In the genomic region with DNA sequence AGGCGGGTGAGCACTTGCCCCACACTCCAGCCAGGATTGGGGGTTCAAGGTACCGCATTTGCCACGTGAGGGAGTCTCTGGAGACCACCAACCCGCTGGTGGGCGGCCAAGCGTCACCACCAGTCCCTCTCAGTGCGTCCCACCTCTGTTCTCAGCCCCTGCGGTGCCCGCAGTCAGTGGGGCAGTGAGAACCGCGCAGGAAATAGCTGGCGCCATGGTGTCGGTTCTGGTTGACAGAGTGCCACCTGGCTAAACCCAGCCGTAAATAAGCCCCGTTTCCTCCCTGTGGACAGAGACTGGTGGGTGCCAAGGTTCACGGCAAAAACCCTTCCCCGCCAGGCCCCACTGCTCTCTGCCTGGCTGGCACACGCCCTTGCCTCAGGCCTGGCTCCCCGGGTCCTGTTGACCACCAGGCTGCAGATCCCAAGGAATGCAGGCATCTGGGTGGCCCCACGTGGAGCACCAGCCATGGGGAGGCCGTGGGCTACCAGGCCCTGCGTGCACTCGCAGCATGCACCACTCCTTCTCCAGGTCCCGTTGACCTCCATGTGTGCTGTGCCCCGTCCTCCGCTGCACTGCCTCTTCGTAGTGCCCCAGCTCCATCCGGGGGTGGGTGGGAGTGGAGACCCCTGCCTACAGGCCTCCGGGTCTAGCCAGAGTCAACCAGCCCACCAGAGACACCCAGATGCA, we compare ENCODE assay signal across 18 cellular contexts.
DNase-seq lines count a peak whose midpoint lies in the region; ATAC-seq and TF ChIP-seq lines count a peak whose summit lies in the region.
"Had no signal": no experiment of that assay in that cellular context is flagged by ENCODE, and none has a peak within 500 bp of the region (broad histone marks: within the 10 kb centered on the region; RNA-seq: fewer than 3 reads in every experiment).

No MANE protein-coding gene starts in this region.

- peaks cover 61 to 100% (median 100%) of the 10 kb centered on the region in 10 experiments for H3K4me1 ChIP-seq in BLaER1 treated with 17β-estradiol and CSF1 and Interleukin-3, amounts not matched to agents 10 nM and 100 nM
- H3K4me1 ChIP-seq: SJSA1, upper lobe of right lung had no signal

- H3K9me3 ChIP-seq in BLaER1 treated with 17β-estradiol and CSF1 and Interleukin-3, amounts not matched to agents 10 nM and 100 nM (replicated peaks in 1 of 11) = no peaks in the 10 kb centered on the region
- H3K9me3 ChIP-seq: SJSA1, upper lobe of right lung had no signal

- H3K9ac ChIP-seq in BLaER1 treated with 17β-estradiol and CSF1 and Interleukin-3, amounts not matched to agents 10 nM and 100 nM = peak overlapping the region in 8 of 11 experiments; percentile 4 to 72 (median 56); a peak in 14 of 22 replicates
- H3K9ac ChIP-seq: parathyroid adenoma had no signal

- no peak overlapping the region for H3K4me3 Mint-ChIP-seq in glutamatergic neuron (ENCODE audit: unreplicated experiment)
- H3K4me3 Mint-ChIP-seq: brain, endodermal cell had no signal

- no peaks in the 10 kb centered on the region for H3K36me3 Mint-ChIP-seq in glutamatergic neuron (ENCODE audit: unreplicated experiment)
- H3K36me3 Mint-ChIP-seq: brain had no signal

- peak overlapping the region in 9 of 11 experiments; percentile 19 to 79 (median 67); a peak in 17 of 22 replicates for H3K27ac ChIP-seq in BLaER1 treated with 17β-estradiol and CSF1 and Interleukin-3, amounts not matched to agents 10 nM and 100 nM
- H3K27ac ChIP-seq: parathyroid adenoma, SJSA1, upper lobe of right lung had no signal

- H3K4me1 Mint-ChIP-seq in glutamatergic neuron (ENCODE audit: low read depth, unreplicated experiment) = no peaks in the 10 kb centered on the region

- peaks cover 0 to 78% (median 23%) of the 10 kb centered on the region in 11 experiments; a peak in 14 of 22 replicates for H4K20me1 ChIP-seq in BLaER1 treated with 17β-estradiol and CSF1 and Interleukin-3, amounts not matched to agents 10 nM and 100 nM

- peaks cover 4% of the 10 kb centered on the region for H3K27me3 Mint-ChIP-seq in glutamatergic neuron (ENCODE audit: unreplicated experiment)
- H3K27me3 Mint-ChIP-seq: brain had no signal

- peak overlapping the region in 5 of 10 experiments; percentile 3 to 40 (median 27); a peak in 5 of 20 replicates for H3K4me3 ChIP-seq in BLaER1 treated with 17β-estradiol and CSF1 and Interleukin-3, amounts not matched to agents 10 nM and 100 nM
- H3K4me3 ChIP-seq: SJSA1, upper lobe of right lung had no signal

- no peak for TF ChIP-seq CTCF in glutamatergic neuron (IDR thresholded peaks at IDR 0.05; ENCODE audit: partially characterized antibody, unreplicated experiment)

- DNase-seq in glutamatergic neuron (peak; percentile 12), NCI-H2171 treated with DMSO at 0.1 percent for 48 hours (lab: John Stamatoyannopoulos, UW) (no peak), CD1c-positive myeloid dendritic cell (ENCODE audit: extremely low spot score) (no peak)
- DNase-seq in activated CD8-positive, alpha-beta memory T cell treated with anti-CD3 and anti-CD28 coated beads, Interleukin-2, amount 50 U/mL, for 48 hours = no peak
- DNase-seq: activated naive CD4-positive, alpha-beta T cell; DMS79 treated with DMSO at 0.1 percent for 48 hours; endodermal cell; midbrain; NCI-H187 treated with DMSO at 0.1 percent for 48 hours; NCI-H69; upper lobe of right lung had no signal

- ATAC-seq in GM19467 (IDR thresholded peaks at IDR 0.05; ENCODE audit: unreplicated experiment) (peak; percentile 45), HG03442 (IDR thresholded peaks at IDR 0.05; ENCODE audit: unreplicated experiment) (peak; percentile 33), GM18519 (IDR thresholded peaks at IDR 0.05; ENCODE audit: low FRiP score, unreplicated experiment) (no peak)
- ATAC-seq: upper lobe of right lung had no signal

- peaks cover 0 to 79% (median 6%) of the 10 kb centered on the region in 11 experiments; a peak in 12 of 22 replicates for H3K27me3 ChIP-seq in BLaER1 treated with 17β-estradiol and CSF1 and Interleukin-3, amounts not matched to agents 10 nM and 100 nM
- H3K27me3 ChIP-seq: SJSA1, upper lobe of right lung had no signal

- no peak overlapping the region for H3K27ac Mint-ChIP-seq in glutamatergic neuron (ENCODE audit: unreplicated experiment)
- H3K27ac Mint-ChIP-seq: endodermal cell had no signal

- peak overlapping the region; percentile 57 to 99 (median 97) for H3K4me2 ChIP-seq in BLaER1 treated with 17β-estradiol and CSF1 and Interleukin-3, amounts not matched to agents 10 nM and 100 nM

- no peaks in the 10 kb centered on the region for H3K36me3 ChIP-seq in BLaER1 treated with 17β-estradiol and CSF1 and Interleukin-3, amounts not matched to agents 10 nM and 100 nM
- H3K36me3 ChIP-seq: SJSA1, upper lobe of right lung had no signal

- H3K9me3 Mint-ChIP-seq in glutamatergic neuron (ENCODE audit: unreplicated experiment) = peaks cover 2% of the 10 kb centered on the region
- H3K9me3 Mint-ChIP-seq: endodermal cell had no signal
